ENCODE assay signal across 25 cellular contexts in genomic region chr1:191685669-191686068, GRCh38.
"Had no signal": no experiment of that assay in that cellular context is flagged by ENCODE, and none has a peak within 500 bp of the region (broad histone marks: within the 10 kb centered on the region; RNA-seq: fewer than 3 reads in every experiment).

No MANE protein-coding gene starts in this region.

- H3K4me1 ChIP-seq: colonic mucosa, esophagus squamous epithelium, gastrocnemius medialis, heart right ventricle, left lung had no signal

- H3K27me3 ChIP-seq: colonic mucosa, esophagus squamous epithelium, gastrocnemius medialis, heart right ventricle, hepatocyte, left lung had no signal

- H3K79me2 ChIP-seq: hepatocyte had no signal

- H2AFZ ChIP-seq: hepatocyte had no signal

- ATAC-seq: effector memory CD8-positive, alpha-beta T cell; esophagus mucosa; gastrocnemius medialis; heart right ventricle; left cardiac atrium; left lung; left ventricle myocardium superior; mucosa of descending colon had no signal

- H3K4me3 ChIP-seq: colonic mucosa, esophagus squamous epithelium, gastrocnemius medialis, heart right ventricle, hepatocyte, left lung, lung, mucosa of descending colon had no signal

- H3K9me3 ChIP-seq: colonic mucosa, esophagus squamous epithelium, gastrocnemius medialis, mucosa of descending colon had no signal

- DNase-seq: colonic mucosa; cortex of kidney; effector CD8-positive, alpha-beta T cell; effector memory CD8-positive, alpha-beta T cell; endodermal cell; erythroblast; esophagus squamous epithelium; foreskin fibroblast; foreskin melanocyte; gastrocnemius medialis; glutamatergic neuron; head of caudate nucleus; heart right ventricle; hypothalamus; immature natural killer cell; left cardiac atrium; left lung; left ventricle myocardium superior; mammary epithelial cell; mucosa of descending colon; naive B cell had no signal

- H3K27ac ChIP-seq: colonic mucosa, epithelial cell of prostate, esophagus squamous epithelium, gastrocnemius medialis, heart right ventricle, hepatocyte, left lung had no signal

- H3K4me2 ChIP-seq: hepatocyte had no signal

- H3K36me3 ChIP-seq: colonic mucosa, esophagus squamous epithelium, gastrocnemius medialis, heart right ventricle, left lung had no signal
